ENCODE assay signal across 8 cellular contexts in genomic region chr1:167223144-167224103, GRCh38. TPM values are rescaled to one million over a fixed set of nuclear protein-coding genes. Genes with fewer than 3 reads are reported as not detected.
DNase-seq lines count a peak whose midpoint lies in the region; ATAC-seq and TF ChIP-seq lines count a peak whose summit lies in the region.

No MANE protein-coding gene starts in this region.

- H3K27me3 ChIP-seq in BLaER1: no peaks in the 10 kb centered on the region

- H3K27ac ChIP-seq in BLaER1: peak overlapping the region; percentile 92

- no peaks in the 10 kb centered on the region for H3K9me3 ChIP-seq in BLaER1

- H3K27ac Mint-ChIP-seq in activated naive CD8-positive, alpha-beta T cell treated with anti-CD3 and anti-CD28 coated beads, Interleukin-2, amount 10 ng/mL, durations not matched to agents 7 days and 5 days: peak overlapping the region; percentile 100
- H3K27ac Mint-ChIP-seq in memory B cell: peak overlapping the region; percentile 97

- DNase-seq in HT-29 (ENCODE audit: low spot score): peak; percentile 33
- no peak for DNase-seq in activated naive CD8-positive, alpha-beta T cell treated with anti-CD3 and anti-CD28 coated beads, Interleukin-2, amount 10 ng/mL, durations not matched to agents 7 days and 5 days
- no peak for DNase-seq in memory B cell (ENCODE audit: low spot score in 2 of 2)
- no peak for DNase-seq in globus pallidus (ENCODE audit: low spot score)
- no peak for DNase-seq in NCI-H2107 (lab: John Stamatoyannopoulos, UW)

- peaks cover 24% of the 10 kb centered on the region; the same call in 1 of the 2 replicates for H4K20me1 ChIP-seq in BLaER1

- peaks cover 11% of the 10 kb centered on the region for H3K36me3 Mint-ChIP-seq in activated naive CD8-positive, alpha-beta T cell treated with anti-CD3 and anti-CD28 coated beads, Interleukin-2, amount 10 ng/mL, durations not matched to agents 7 days and 5 days
- peaks cover 1% of the 10 kb centered on the region for H3K36me3 Mint-ChIP-seq in memory B cell

- H3K4me1 Mint-ChIP-seq in activated naive CD8-positive, alpha-beta T cell treated with anti-CD3 and anti-CD28 coated beads, Interleukin-2, amount 10 ng/mL, durations not matched to agents 7 days and 5 days: peaks cover 38% of the 10 kb centered on the region
- H3K4me1 Mint-ChIP-seq in memory B cell: peaks cover 32% of the 10 kb centered on the region

- H3K9ac ChIP-seq in BLaER1: peak overlapping the region; percentile 92; the same call in 1 of the 2 replicates

- no peaks in the 10 kb centered on the region for H3K36me3 ChIP-seq in BLaER1

- H3K4me1 ChIP-seq in BLaER1: peaks cover 30% of the 10 kb centered on the region

- H3K27me3 Mint-ChIP-seq in activated naive CD8-positive, alpha-beta T cell treated with anti-CD3 and anti-CD28 coated beads, Interleukin-2, amount 10 ng/mL, durations not matched to agents 7 days and 5 days: no peaks in the 10 kb centered on the region
- H3K27me3 Mint-ChIP-seq in memory B cell: no peaks in the 10 kb centered on the region

- POLR2A ChIA-PET in activated naive CD8-positive, alpha-beta T cell treated with anti-CD3 and anti-CD28 coated beads, Interleukin-2, amount 10 ng/mL, durations not matched to agents 7 days and 5 days (lab: Charles Lee): no interaction called here

- H3K4me2 ChIP-seq in BLaER1: peak overlapping the region; percentile 89

- no peak for ATAC-seq in activated naive CD8-positive, alpha-beta T cell treated with anti-CD3 and anti-CD28 coated beads, Interleukin-2, amount 10 ng/mL, durations not matched to agents 7 days and 5 days (ENCODE audit: low read depth)
- ATAC-seq in memory B cell (ENCODE audit: low read depth): no peak
- ATAC-seq in HG03378 (IDR thresholded peaks at IDR 0.05; ENCODE audit: unreplicated experiment): no peak
- no peak for ATAC-seq in GM18505 (IDR thresholded peaks at IDR 0.05; ENCODE audit: unreplicated experiment)

- H3K4me3 Mint-ChIP-seq in activated naive CD8-positive, alpha-beta T cell treated with anti-CD3 and anti-CD28 coated beads, Interleukin-2, amount 10 ng/mL, durations not matched to agents 7 days and 5 days: peak overlapping the region; percentile 100
- H3K4me3 Mint-ChIP-seq in memory B cell: peak overlapping the region; percentile 92

- TF ChIP-seq POLR2A in GM18505 (IDR thresholded peaks at IDR 0.05; ENCODE audit: borderline replicate concordance, extremely low read depth, insufficient read depth, insufficient read length): no peak

- H3K4me3 ChIP-seq in BLaER1: peak overlapping the region; percentile 87; the same call in 1 of the 2 replicates

- peaks cover 2% of the 10 kb centered on the region for H3K9me3 Mint-ChIP-seq in activated naive CD8-positive, alpha-beta T cell treated with anti-CD3 and anti-CD28 coated beads, Interleukin-2, amount 10 ng/mL, durations not matched to agents 7 days and 5 days
- H3K9me3 Mint-ChIP-seq in memory B cell: peaks cover 1% of the 10 kb centered on the region

RNA-seq across cellular contexts. Expression of gene POU2F1, which starts 2.7 kb away (rescaled TPM):
- 5.9 and 9.0 TPM in 2 replicates for total RNA-seq in HT-29 (2014; rRNA removed; shearing (Covaris generic))
- total RNA-seq in activated naive CD8-positive, alpha-beta T cell treated with anti-CD3 and anti-CD28 coated beads, Interleukin-2, amount 10 ng/mL, durations not matched to agents 7 days and 5 days: 10 to 100 TPM; 25.6 to 28.0 TPM
